8 cellular contexts compared by ENCODE assay signal in genomic region chrX:63350979-63351616, GRCh38. TPM values are rescaled to one million over a fixed set of nuclear protein-coding genes. Genes with fewer than 3 reads are reported as not detected.
DNase-seq lines count a peak whose midpoint lies in the region; ATAC-seq and TF ChIP-seq lines count a peak whose summit lies in the region.

SPIN4 (minus strand) TSS chrX:63351332; CDS start chrX:63350819, 513 bp downstream.

- peak within 1 kb of the TSS; percentile 72 for H3K27ac Mint-ChIP-seq in activated naive CD4-positive, alpha-beta T cell treated with anti-CD3 and anti-CD28 coated beads for 36 hours

- H3K4me1 Mint-ChIP-seq in activated naive CD4-positive, alpha-beta T cell treated with anti-CD3 and anti-CD28 coated beads for 36 hours (ENCODE audit: low read depth), result peaks cover 13% of the 10 kb centered on the region

- H3K4me3 Mint-ChIP-seq in activated naive CD4-positive, alpha-beta T cell treated with anti-CD3 and anti-CD28 coated beads for 36 hours, result peak within 1 kb of the TSS; percentile 79

- H3K4me1 ChIP-seq in gastroesophageal sphincter (peaks cover 0 to 12% (median 0%) of the 10 kb centered on the region in 3 donors), neutrophil (ENCODE audit: control insufficient read depth in 1 of 2, insufficient read depth in 1 of 2, low read depth in 1 of 2, low read length in 1 of 2) (peaks cover 13 to 15% of the 10 kb centered on the region in 2 experiments)

- H3K9me3 ChIP-seq in gastroesophageal sphincter (no peaks in the 10 kb centered on the region), neutrophil (no peaks in the 10 kb centered on the region)

- in situ Hi-C loops in G401 (cut with HindIII; ENCODE audit: low sequenced_read_pairs), result no loop called here

- TF ChIP-seq CTCF in gastroesophageal sphincter (IDR thresholded peaks at IDR 0.05) (peak in 1 of 4 experiments; percentile 7), neutrophil (IDR thresholded peaks at IDR 0.05) (no peak)

- 0% methylated on average over 17 of the region's 58 CpGs; no CpG with 5 or more reads in 1 of the 2 donors for WGBS in gastroesophageal sphincter (ENCODE audit: low coverage in 1 of 2), 2 donors

- peak within 1 kb of the TSS; percentile 57 for H3K4me3 ChIP-seq in H7 (ENCODE audit: insufficient read depth, low read depth, low read length)
- H3K4me3 ChIP-seq in gastroesophageal sphincter, result peak within 1 kb of the TSS; percentile 56 to 65
- H3K4me3 ChIP-seq in neutrophil (ENCODE audit: low read depth in 1 of 2, low read length in 1 of 2), result peak within 1 kb of the TSS; percentile 57 to 59

- no peak for TF ChIP-seq EP300 in gastroesophageal sphincter (IDR thresholded peaks at IDR 0.05)

- DNase-seq in G401 (ENCODE audit: low spot score) (peak; percentile 73), H7 (peak; percentile 86), M059J (ENCODE audit: low read depth) (peak; percentile 94), SHP77 treated with DMSO at 0.1 percent for 48 hours (lab: John Stamatoyannopoulos, UW) (peak; percentile 75), superior temporal gyrus (ENCODE audit: extremely low spot score) (peak; percentile 68)
- DNase-seq in activated naive CD4-positive, alpha-beta T cell treated with anti-CD3 and anti-CD28 coated beads for 36 hours, result peak; percentile 68

- no peaks in the 10 kb centered on the region for H3K27me3 ChIP-seq in H7 (ENCODE audit: control insufficient read depth, insufficient read depth, low read length)
- H3K27me3 ChIP-seq in gastroesophageal sphincter, result no peaks in the 10 kb centered on the region
- H3K27me3 ChIP-seq in neutrophil, result no peaks in the 10 kb centered on the region

- CTCF ChIA-PET in activated naive CD4-positive, alpha-beta T cell treated with anti-CD3 and anti-CD28 coated beads for 36 hours (lab: Charles Lee), result no interaction called here

- peaks cover 1% of the 10 kb centered on the region for H3K9me3 Mint-ChIP-seq in activated naive CD4-positive, alpha-beta T cell treated with anti-CD3 and anti-CD28 coated beads for 36 hours

- intact Hi-C loops in activated naive CD4-positive, alpha-beta T cell treated with anti-CD3 and anti-CD28 coated beads for 36 hours (cut with micrococcal nuclease), result loop anchor here (1.0 to 2.0 kb wide), 3 partner anchors 209 to 856 kb away; a partner anchor contains a TSS

- ATAC-seq in gastroesophageal sphincter, result peak; percentile 96

- no peaks in the 10 kb centered on the region for H3K36me3 Mint-ChIP-seq in activated naive CD4-positive, alpha-beta T cell treated with anti-CD3 and anti-CD28 coated beads for 36 hours (ENCODE audit: low read depth)

- H3K27ac ChIP-seq in gastroesophageal sphincter, result peak within 1 kb of the TSS; percentile 39 to 84 (median 78)
- peak within 1 kb of the TSS; percentile 25 for H3K27ac ChIP-seq in neutrophil

- TF ChIP-seq POLR2A in gastroesophageal sphincter (IDR thresholded peaks at IDR 0.05), result peak; percentile 33 to 38

- no peaks in the 10 kb centered on the region for H3K27me3 Mint-ChIP-seq in activated naive CD4-positive, alpha-beta T cell treated with anti-CD3 and anti-CD28 coated beads for 36 hours (ENCODE audit: low read depth)

- no peaks in the 10 kb centered on the region for H3K36me3 ChIP-seq in H7 (replicated peaks; ENCODE audit: control insufficient read depth, insufficient read depth, low read length)
- no peaks in the 10 kb centered on the region for H3K36me3 ChIP-seq in gastroesophageal sphincter
- no peaks in the 10 kb centered on the region for H3K36me3 ChIP-seq in neutrophil

RNA-seq across cellular contexts. Expression of gene SPIN4, which starts in this region (rescaled TPM):
- 5.5 and 6.7 TPM in 2 replicates for total RNA-seq in G401 (2014; rRNA removed; shearing (Covaris generic))
- total RNA-seq in H7 (2014; rRNA removed; shearing (Covaris generic)), result 21.4 and 25.2 TPM in 2 replicates
- 17.8 and 26.0 TPM in 2 replicates for total RNA-seq in M059J (2014; rRNA removed; shearing (Covaris generic))
- total RNA-seq in activated naive CD4-positive, alpha-beta T cell treated with anti-CD3 and anti-CD28 coated beads for 36 hours, result 1 to 10 TPM; 3.1 to 3.7 TPM
- total RNA-seq in gastroesophageal sphincter, result 1 to 10 TPM; 2.0 to 6.2 (median 3.5) TPM

Comparison
In these comparisons a context has a peak if more than half of its experiments do, and no peak if none do; other contexts are left out.
1. Peak in every context shown above with its lines: DNase-seq, ATAC-seq, H3K4me3 ChIP-seq and H3K27ac ChIP-seq.